Comparison of ENCODE assay signal across 8 cellular contexts in genomic region chr3:50652709-50653108, GRCh38. TPM values are rescaled to one million over a fixed set of nuclear protein-coding genes. Genes with fewer than 3 reads are reported as not detected.
DNase-seq lines count a peak whose midpoint lies in the region; TF ChIP-seq lines count a peak whose summit lies in the region.

No MANE protein-coding gene starts in this region.

- no peaks in the 10 kb centered on the region for H3K36me3 ChIP-seq in MM.1S (replicated peaks; ENCODE audit: insufficient read depth, low read length)

- H3K4me3 ChIP-seq in MM.1S (ENCODE audit: low read length) (no peak overlapping the region), fibroblast of mammary gland (ENCODE audit: control insufficient read depth, low read depth, low read length) (no peak overlapping the region)

- no peaks in the 10 kb centered on the region for H3K4me1 ChIP-seq in MM.1S (ENCODE audit: low read length)

- H3F3A ChIP-seq in MM.1S (ENCODE audit: insufficient read depth, low read length): no peaks in the 10 kb centered on the region

- no peaks in the 10 kb centered on the region for H3K9me3 ChIP-seq in MM.1S (replicated peaks; ENCODE audit: insufficient read depth, low read length)

- H3K79me2 ChIP-seq in MM.1S (ENCODE audit: low read length): no peaks in the 10 kb centered on the region

- no peaks in the 10 kb centered on the region for H3K9me2 ChIP-seq in MM.1S (replicated peaks; ENCODE audit: insufficient read depth, low read length)

- DNase-seq in EH (ENCODE audit: low read depth): peak; percentile 32
- DNase-seq in MM.1S: no peak
- peak; percentile 33 for DNase-seq in activated T-cell treated with anti-CD3 and anti-CD28 coated beads for 24 hours (ENCODE audit: low read depth)
- peak; percentile 19 for DNase-seq in fibroblast of mammary gland (ENCODE audit: low read depth)
- peak; percentile 28 to 52 (median 44) for DNase-seq in stimulated activated CD4-positive, alpha-beta T cell treated with anti-CD3 and anti-CD28 coated beads, Interleukin-12 subunit alpha, Interleukin-12 subunit beta, amount 100 ng/mL, for 48 hours (ENCODE audit: low read depth in 2 of 3, low spot score in 1 of 3)
- no peak for DNase-seq in cerebellum (ENCODE audit: low spot score)
- DNase-seq in Ammon's horn (ENCODE audit: low spot score): no peak
- no peak for DNase-seq in NCI-H128 (lab: John Stamatoyannopoulos, UW; ENCODE audit: unreplicated experiment)

- H2AFZ ChIP-seq in MM.1S (ENCODE audit: low read length): no peak overlapping the region

- H3K4me2 ChIP-seq in MM.1S (ENCODE audit: low read depth, low read length): no peak overlapping the region

- no peak overlapping the region for H3K27ac ChIP-seq in MM.1S (ENCODE audit: low read length)

- H4K20me1 ChIP-seq in MM.1S (ENCODE audit: insufficient read depth, low read length): no peaks in the 10 kb centered on the region

- peak; percentile 47 for TF ChIP-seq CTCF in MM.1S (IDR thresholded peaks at IDR 0.05; ENCODE audit: low read length)
- TF ChIP-seq CTCF in fibroblast of mammary gland (conservative IDR thresholded peaks at IDR 0.05; ENCODE audit: control insufficient read depth, insufficient read depth, low read depth, low read length): peak; percentile 39

- no peaks in the 10 kb centered on the region for H3K27me3 ChIP-seq in MM.1S (replicated peaks; ENCODE audit: insufficient read depth, low read length)

- no peak overlapping the region for H3K9ac ChIP-seq in MM.1S (ENCODE audit: low read length)

RNA-seq across cellular contexts. Expression of gene DOCK3, which starts 22.0 kb away (rescaled TPM):
- 30.4 TPM for total RNA-seq in cerebellum

RNA-seq across cellular contexts. Expression of gene MAPKAPK3, which starts 35.8 kb away (rescaled TPM):
- total RNA-seq in cerebellum: 12.2 TPM

RNA-seq across cellular contexts. Expression of gene CISH, which starts 41.1 kb away (rescaled TPM):
- total RNA-seq in cerebellum: 1.4 TPM

Comparison
In these comparisons a context has a peak if more than half of its experiments do, and no peak if none do; other contexts are left out.
1. DNase-seq: peak in EH (single experiment), activated T-cell treated with anti-CD3 and anti-CD28 coated beads for 24 hours (single experiment), fibroblast of mammary gland (single experiment) and stimulated activated CD4-positive, alpha-beta T cell treated with anti-CD3 and anti-CD28 coated beads, Interleukin-12 subunit alpha, Interleukin-12 subunit beta, amount 100 ng/mL, for 48 hours (3 of 3); none in MM.1S (single experiment), cerebellum (single experiment), Ammon's horn (single experiment) and NCI-H128 (single experiment).